33 cellular contexts compared by ENCODE assay signal in genomic region chr10:31421322-31421721, GRCh38.
"Had no signal": no experiment of that assay in that cellular context is flagged by ENCODE, and none has a peak within 500 bp of the region (broad histone marks: within the 10 kb centered on the region; RNA-seq: fewer than 3 reads in every experiment).

No MANE protein-coding gene starts in this region.

- H3K4me1 Mint-ChIP-seq: activated naive CD4-positive, alpha-beta T cell treated with anti-CD3 and anti-CD28 coated beads, Interleukin-2, amount 10 ng/mL, durations not matched to agents 7 days and 5 days had no signal

- H3K36me3 ChIP-seq: WERI-Rb-1 had no signal

- FAIRE-seq: bronchial epithelial cell had no signal

- H3K27me3 ChIP-seq: SJCRH30 had no signal

- ATAC-seq: activated CD8-positive, alpha-beta memory T cell treated with anti-CD3 and anti-CD28 coated beads, Interleukin-2, amount 10 ng/mL, durations not matched to agents 7 days and 5 days; activated naive CD8-positive, alpha-beta T cell treated with anti-CD3 and anti-CD28 coated beads, Interleukin-2, amount 50 U/mL, for 24 hours; Panc1 had no signal

- H3K4me3 ChIP-seq: SJCRH30, SK-N-MC had no signal

- H3K4me3 Mint-ChIP-seq: activated CD4-positive, alpha-beta memory T cell treated with anti-CD3 and anti-CD28 coated beads, Interleukin-2, amount 10 ng/mL, durations not matched to agents 7 days and 5 days; activated CD8-positive, alpha-beta memory T cell treated with anti-CD3 and anti-CD28 coated beads, Interleukin-2, amount 10 ng/mL, durations not matched to agents 7 days and 5 days; activated naive CD4-positive, alpha-beta T cell treated with anti-CD3 and anti-CD28 coated beads, Interleukin-2, amount 10 ng/mL, durations not matched to agents 7 days and 5 days; activated naive CD8-positive, alpha-beta T cell; activated naive CD8-positive, alpha-beta T cell treated with anti-CD3 and anti-CD28 coated beads, Interleukin-2, amount 50 U/mL, for 24 hours; brain had no signal

- DNase-seq: activated CD4-positive, alpha-beta memory T cell treated with anti-CD3 and anti-CD28 coated beads, Interleukin-2, amount 10 ng/mL, durations not matched to agents 7 days and 5 days; activated CD4-positive, alpha-beta T cell treated with anti-CD3 and anti-CD28 coated beads for 1 hour; activated CD4-positive, alpha-beta T cell treated with anti-CD3 and anti-CD28 coated beads for 48 hours; activated CD4-positive, CD25-positive, alpha-beta regulatory T cell; activated CD8-positive, alpha-beta memory T cell treated with anti-CD3 and anti-CD28 coated beads for 24 hours; activated CD8-positive, alpha-beta memory T cell treated with anti-CD3 and anti-CD28 coated beads, Interleukin-2, amount 10 ng/mL, durations not matched to agents 7 days and 5 days; activated CD8-positive, alpha-beta memory T cell treated with anti-CD3 and anti-CD28 coated beads, Interleukin-2, amount 50 U/mL, for 48 hours; activated effector memory CD4-positive, alpha-beta T cell treated with Interleukin-2 at 50 U/mL for 16 hours; activated naive CD4-positive, alpha-beta T cell treated with anti-CD3 and anti-CD28 coated beads, Interleukin-2, amount 10 ng/mL, durations not matched to agents 7 days and 5 days; activated naive CD8-positive, alpha-beta T cell treated with anti-CD3 and anti-CD28 coated beads, Interleukin-2, amount 50 U/mL, for 24 hours; activated T-cell treated with anti-CD3 and anti-CD28 coated beads, Interleukin-2, amount 50 U/mL, for 48 hours; anterior cingulate cortex; caudate nucleus; cerebellar nuclear complex; NCI-H1048; NCI-H1105 treated with DMSO at 0.1 percent for 48 hours; NCI-H1436; NCI-H1694 treated with DMSO at 0.1 percent for 48 hours; NCI-H2029; NCI-H510A; NCI-H526; NCI-H748 treated with DMSO at 0.1 percent for 48 hours; NK-92 treated with Interleukin-12 subunit alpha and Interleukin-12 subunit beta, amount 100 ng/mL, for 24 hours; OCI-M1; SHP77; SJCRH30; T1000; WERI-Rb-1 had no signal

- H3K27ac ChIP-seq: SJCRH30, SK-N-MC, WERI-Rb-1 had no signal

- H3K27ac Mint-ChIP-seq: activated CD4-positive, alpha-beta memory T cell treated with anti-CD3 and anti-CD28 coated beads, Interleukin-2, amount 10 ng/mL, durations not matched to agents 7 days and 5 days; activated CD8-positive, alpha-beta memory T cell treated with anti-CD3 and anti-CD28 coated beads, Interleukin-2, amount 10 ng/mL, durations not matched to agents 7 days and 5 days; activated naive CD4-positive, alpha-beta T cell treated with anti-CD3 and anti-CD28 coated beads, Interleukin-2, amount 10 ng/mL, durations not matched to agents 7 days and 5 days; activated naive CD8-positive, alpha-beta T cell treated with anti-CD3 and anti-CD28 coated beads, Interleukin-2, amount 50 U/mL, for 24 hours had no signal

- H3K9me3 Mint-ChIP-seq: activated CD4-positive, alpha-beta memory T cell treated with anti-CD3 and anti-CD28 coated beads, Interleukin-2, amount 10 ng/mL, durations not matched to agents 7 days and 5 days; activated naive CD4-positive, alpha-beta T cell treated with anti-CD3 and anti-CD28 coated beads, Interleukin-2, amount 10 ng/mL, durations not matched to agents 7 days and 5 days; activated naive CD8-positive, alpha-beta T cell treated with anti-CD3 and anti-CD28 coated beads, Interleukin-2, amount 50 U/mL, for 24 hours had no signal

- H3K27me3 Mint-ChIP-seq: activated CD4-positive, alpha-beta memory T cell treated with anti-CD3 and anti-CD28 coated beads, Interleukin-2, amount 10 ng/mL, durations not matched to agents 7 days and 5 days; activated CD8-positive, alpha-beta memory T cell treated with anti-CD3 and anti-CD28 coated beads, Interleukin-2, amount 10 ng/mL, durations not matched to agents 7 days and 5 days; activated naive CD4-positive, alpha-beta T cell treated with anti-CD3 and anti-CD28 coated beads, Interleukin-2, amount 10 ng/mL, durations not matched to agents 7 days and 5 days; activated naive CD8-positive, alpha-beta T cell; activated naive CD8-positive, alpha-beta T cell treated with anti-CD3 and anti-CD28 coated beads, Interleukin-2, amount 50 U/mL, for 24 hours; brain had no signal
